ENCODE assay signal across 19 cellular contexts in genomic region chr16:21194771-21195301, GRCh38. TPM values are rescaled to one million over a fixed set of nuclear protein-coding genes. Genes with fewer than 3 reads are reported as not detected.
DNase-seq lines count a peak whose midpoint lies in the region; ATAC-seq, FAIRE-seq and TF ChIP-seq lines count a peak whose summit lies in the region.
"Had no signal": no experiment of that assay in that cellular context is flagged by ENCODE, and none has a peak within 500 bp of the region (broad histone marks: within the 10 kb centered on the region; RNA-seq: fewer than 3 reads in every experiment).

No MANE protein-coding gene starts in this region.

- H3K4me3 Mint-ChIP-seq in glutamatergic neuron (ENCODE audit: unreplicated experiment): no peak overlapping the region
- H3K4me3 Mint-ChIP-seq: central memory CD8-positive, alpha-beta T cell had no signal

- H3K36me3 ChIP-seq in adipocyte (ENCODE audit: control insufficient read depth, insufficient read depth, low read length, severe bottlenecking): no peaks in the 10 kb centered on the region
- no peaks in the 10 kb centered on the region for H3K36me3 ChIP-seq in pancreas

- no peak for FAIRE-seq in pancreas (lab: Jason Lieb, UNC)
- FAIRE-seq: G401.6 had no signal

- peaks cover 4% of the 10 kb centered on the region for H3K36me3 Mint-ChIP-seq in glutamatergic neuron (ENCODE audit: unreplicated experiment)

- H3K27me3 ChIP-seq in adipocyte (replicated peaks; ENCODE audit: control insufficient read depth, insufficient read depth, low read length) (peaks cover 6% of the 10 kb centered on the region), pancreas (no peaks in the 10 kb centered on the region)

- H3K4me3 ChIP-seq in adipocyte (ENCODE audit: low read length): no peak overlapping the region
- no peak overlapping the region for H3K4me3 ChIP-seq in pancreas
- H3K4me3 ChIP-seq: psoas muscle had no signal

- ATAC-seq in pancreas: no peak
- ATAC-seq: psoas muscle had no signal

- H3K27ac Mint-ChIP-seq in glutamatergic neuron (ENCODE audit: unreplicated experiment): no peak overlapping the region

- H3K9me3 Mint-ChIP-seq in glutamatergic neuron (ENCODE audit: unreplicated experiment): no peaks in the 10 kb centered on the region
- H3K9me3 Mint-ChIP-seq: central memory CD8-positive, alpha-beta T cell had no signal

- no peaks in the 10 kb centered on the region for H3K4me1 Mint-ChIP-seq in glutamatergic neuron (ENCODE audit: low read depth, unreplicated experiment)
- H3K4me1 Mint-ChIP-seq: central memory CD8-positive, alpha-beta T cell had no signal

- peak; percentile 41 for DNase-seq in AG08395 (ENCODE audit: low spot score)
- peak; percentile 18 for DNase-seq in GM03348 (ENCODE audit: low spot score)
- DNase-seq in adipocyte (ENCODE audit: low read depth): peak; percentile 19
- DNase-seq in head of caudate nucleus: peak; percentile 17 to 92 (median 62)
- DNase-seq in ecto neural progenitor cell (ENCODE audit: low spot score): no peak
- no peak for DNase-seq in pancreas
- no peak for DNase-seq in mucosa of gallbladder (ENCODE audit: low spot score)
- no peak for DNase-seq in glutamatergic neuron
- DNase-seq: activated CD4-positive, alpha-beta T cell treated with anti-CD3 and anti-CD28 coated beads, Interleukin-2, amount 50 U/mL, for 4 hours; activated gamma-delta T cell; AML-193; NCI-H526; psoas muscle; stimulated activated CD4-positive, alpha-beta T cell treated with anti-CD3 and anti-CD28 coated beads, Interleukin-2, amount 100 ng/mL, for 48 hours; T-helper 2 cell had no signal

- H3K4me1 ChIP-seq in adipocyte (ENCODE audit: control insufficient read depth, insufficient read depth, low read length) (peaks cover 3% of the 10 kb centered on the region), pancreas (no peaks in the 10 kb centered on the region)
- H3K4me1 ChIP-seq: psoas muscle had no signal

- no peak overlapping the region for H3K9ac ChIP-seq in adipocyte (ENCODE audit: low read length)

- intact Hi-C loops in head of caudate nucleus (cut with DNase I): no loop called here
- intact Hi-C loops in pancreas (cut with DNase I): loop anchor here in 1 of 3 donors (10.0 kb wide), 1 partner anchor 100 kb away; no protein-coding TSS in a partner anchor

- WGBS in pancreas, 2 donors: 35 to 49% methylated on average over 6 of the region's 6 CpGs

- TF ChIP-seq CTCF in pancreas (IDR thresholded peaks at IDR 0.05) (no peak), glutamatergic neuron (IDR thresholded peaks at IDR 0.05; ENCODE audit: partially characterized antibody, unreplicated experiment) (no peak)

- no peak overlapping the region for H3K27ac ChIP-seq in pancreas
- H3K27ac ChIP-seq: psoas muscle had no signal

- H3K9me3 ChIP-seq in adipocyte (ENCODE audit: control insufficient read depth, low read length) (no peaks in the 10 kb centered on the region), pancreas (no peaks in the 10 kb centered on the region)
- H3K9me3 ChIP-seq: psoas muscle had no signal

- peaks cover 2% of the 10 kb centered on the region for H3K27me3 Mint-ChIP-seq in glutamatergic neuron (ENCODE audit: unreplicated experiment)

RNA-seq across cellular contexts. Expression of gene ZP2, which starts 16.5 kb away (rescaled TPM):
- total RNA-seq in pancreas (not detected), mucosa of gallbladder (0.09 TPM), glutamatergic neuron (ENCODE audit: unreplicated experiment) (not detected)
- not detected for polyA plus RNA-seq in pancreas
- total RNA-seq: mononuclear cell, psoas muscle had no signal
- polyA plus RNA-seq: psoas muscle had no signal

RNA-seq across cellular contexts. Expression of gene LDAF1, which starts 36.4 kb away (rescaled TPM):
- total RNA-seq in pancreas (10 to 100 TPM in 5 of 6 donors, 1 to 10 TPM in 1; 7.8 to 21.9 (median 12.7) TPM), mucosa of gallbladder (61.5 TPM), glutamatergic neuron (ENCODE audit: unreplicated experiment) (23.2 TPM)
- polyA plus RNA-seq in pancreas: 1 to 10 TPM; 5.1 to 8.8 TPM

RNA-seq across cellular contexts. Expression of gene ANKS4B, which starts 38.7 kb away (rescaled TPM):
- total RNA-seq in pancreas (under 1 TPM; 0.16 to 0.72 (median 0.47) TPM), mucosa of gallbladder (25.1 TPM), glutamatergic neuron (ENCODE audit: unreplicated experiment) (not detected)
- polyA plus RNA-seq in pancreas: under 1 TPM; 0.15 to 0.31 TPM
- total RNA-seq: mononuclear cell, psoas muscle had no signal
- polyA plus RNA-seq: esophagus had no signal

RNA-seq across cellular contexts. Expression of gene DNAH3, which starts 44.2 kb away (rescaled TPM):
- total RNA-seq in pancreas (under 1 TPM in 1 of 6 donors, not detected in 5; 0.03 TPM), mucosa of gallbladder (0.58 TPM), glutamatergic neuron (ENCODE audit: unreplicated experiment) (not detected)
- not detected for polyA plus RNA-seq in pancreas
- total RNA-seq: mononuclear cell had no signal

Comparison
In these comparisons a context has a peak if more than half of its experiments do, and no peak if none do; other contexts are left out.
1. DNase-seq: peak in AG08395 (single experiment), GM03348 (single experiment), adipocyte (single experiment) and head of caudate nucleus (42 of 42); none in ecto neural progenitor cell (single experiment), pancreas (0 of 6), mucosa of gallbladder (single experiment) and glutamatergic neuron (single experiment).
2. RNA of gene ANKS4B, which starts 38.7 kb away (total RNA-seq): 25.1 TPM in mucosa of gallbladder (single experiment); 0.16 to 0.72 TPM in pancreas and not detected in glutamatergic neuron (single experiment); every median in the first group is over 10 times any median in the second.